Comparison of ENCODE assay signal across 20 cellular contexts in genomic region chr2:120945091-120945490, GRCh38.
A peak's percentile ranks its signal among the peaks of the same experiment; 100 is the strongest.
DNase-seq lines count a peak whose midpoint lies in the region; ATAC-seq, FAIRE-seq and TF ChIP-seq lines count a peak whose summit lies in the region.
"Had no signal": no experiment of that assay in that cellular context is flagged by ENCODE, and none has a peak within 500 bp of the region (broad histone marks: within the 10 kb centered on the region; RNA-seq: fewer than 3 reads in every experiment).

No MANE protein-coding gene starts in this region.

- H4K8ac ChIP-seq in IMR-90 (ENCODE audit: low read depth in 2 of 2, low read length in 2 of 2): no peak overlapping the region
- peak overlapping the region; percentile 31 for H4K8ac ChIP-seq in mesenchymal stem cell (ENCODE audit: low read length)

- H3K4me2 ChIP-seq in A549: no peak overlapping the region
- H3K4me2 ChIP-seq in IMR-90 (ENCODE audit: low read depth, low read length): no peak overlapping the region
- H3K4me2 ChIP-seq in mesenchymal stem cell (ENCODE audit: low read length, poor library complexity, severe bottlenecking): no peak overlapping the region
- no peak overlapping the region for H3K4me2 ChIP-seq in osteoblast (ENCODE audit: insufficient read depth, low read length)
- H3K4me2 ChIP-seq: GM23338 had no signal

- WGBS in A549 (ENCODE audit: missing lambda C conversion rate): 82% methylated on average over 9 of the region's 10 CpGs
- 92% methylated on average over 2 of the region's 10 CpGs; no CpG with 5 or more reads in 1 of the 2 experiments for WGBS in IMR-90 (ENCODE audit: extremely low coverage in 2 of 2, insufficient read length in 1 of 2), 2 experiments
- WGBS in mesenchymal stem cell: 85% methylated on average over 10 of the region's 10 CpGs

- no peak overlapping the region for H3K4me3 ChIP-seq in A549
- no peak overlapping the region for H3K4me3 ChIP-seq in IMR-90 (ENCODE audit: insufficient read depth, low read depth, low read length)
- no peak overlapping the region for H3K4me3 ChIP-seq in mesenchymal stem cell (ENCODE audit: insufficient read depth in 1 of 2, low read depth in 1 of 2, low read length in 2 of 2)
- no peak overlapping the region for H3K4me3 ChIP-seq in osteoblast (ENCODE audit: insufficient read depth, low read length)
- H3K4me3 ChIP-seq: GM23338, HAP-1 had no signal

- H2BK15ac ChIP-seq in IMR-90 (ENCODE audit: low read depth, low read length): no peak overlapping the region
- H2BK15ac ChIP-seq in mesenchymal stem cell (ENCODE audit: low read depth, poor library complexity, severe bottlenecking): no peak overlapping the region

- H4K91ac ChIP-seq in IMR-90 (ENCODE audit: insufficient read depth, low read depth, low read length): no peak overlapping the region
- H4K91ac ChIP-seq in mesenchymal stem cell (ENCODE audit: low read length): no peak overlapping the region

- CTCF ChIA-PET in A549 (lab: Yijun Ruan, JAX) (interaction anchor here (0.9 to 1.9 kb wide), 4 partner anchors 9 to 74 kb away, joined by 3 to 7 read pairs (median 3); no protein-coding TSS in a partner anchor), IMR-90 (lab: Yijun Ruan, JAX) (no interaction called here)

- TF ChIP-seq CTCF in A549 (IDR thresholded peaks at IDR 0.05): no peak
- no peak for TF ChIP-seq CTCF in IMR-90 (conservative IDR thresholded peaks at IDR 0.05; ENCODE audit: low read depth, low read length)
- TF ChIP-seq CTCF in osteoblast (IDR thresholded peaks at IDR 0.05; ENCODE audit: extremely low read depth, low read depth, low read length): no peak

- H2AK5ac ChIP-seq in IMR-90 (ENCODE audit: low read depth, low read length) (no peak overlapping the region), mesenchymal stem cell (ENCODE audit: low read length, severe bottlenecking) (no peak overlapping the region)

- H3K23ac ChIP-seq in IMR-90 (ENCODE audit: low read depth, low read length) (no peak overlapping the region), mesenchymal stem cell (ENCODE audit: low read length in 2 of 2) (no peak overlapping the region)

- TF ChIP-seq RAD21 in A549 (conservative IDR thresholded peaks at IDR 0.05 in 1 of 2, IDR thresholded peaks at IDR 0.05 in 1 of 2) (no peak), IMR-90 (IDR thresholded peaks at IDR 0.05; ENCODE audit: low read length) (no peak)

- in situ Hi-C loops in IMR-90 (cut with MboI; ENCODE audit: low sequenced_read_pairs): no loop called here

- H2AFZ ChIP-seq in IMR-90 (replicated peaks; ENCODE audit: low read length, poor library complexity): peak overlapping the region; percentile 35
- H2AFZ ChIP-seq in mesenchymal stem cell (ENCODE audit: low read depth, low read length): no peak overlapping the region
- H2AFZ ChIP-seq in osteoblast (ENCODE audit: low read length): no peak overlapping the region
- H2AFZ ChIP-seq: GM23338 had no signal

- peak overlapping the region; percentile 44 for H2AK9ac ChIP-seq in IMR-90 (replicated peaks; ENCODE audit: low read depth, low read length, poor library complexity)

- ATAC-seq in A549 (no peak), IMR-90 (ENCODE audit: low read depth) (no peak), HG02938 (IDR thresholded peaks at IDR 0.05; ENCODE audit: unreplicated experiment) (no peak)
- ATAC-seq: GM23338 had no signal

- H2BK20ac ChIP-seq in IMR-90 (ENCODE audit: low read depth, low read length): no peak overlapping the region

- no peak overlapping the region for H2BK5ac ChIP-seq in IMR-90 (ENCODE audit: low read depth, low read length, poor library complexity, severe bottlenecking)
- no peak overlapping the region for H2BK5ac ChIP-seq in mesenchymal stem cell (ENCODE audit: low read depth, low read length, poor library complexity, severe bottlenecking)

- H3K9ac ChIP-seq in IMR-90 (ENCODE audit: low read depth, low read length): no peak overlapping the region
- no peak overlapping the region for H3K9ac ChIP-seq in mesenchymal stem cell (ENCODE audit: low read length)

- H3K79me1 ChIP-seq in IMR-90 (ENCODE audit: low read depth in 1 of 2, low read length in 2 of 2) (peaks cover 72 to 100% of the 10 kb centered on the region in 2 experiments), mesenchymal stem cell (replicated peaks; ENCODE audit: low read length, poor library complexity, severe bottlenecking) (peaks cover 48% of the 10 kb centered on the region)

- no TSS peak for BruUV-seq in IMR-90 (replicated peaks; lab: Mats Ljungman, UMichigan)

- H3K14ac ChIP-seq in IMR-90 (replicated peaks; ENCODE audit: low read depth, low read length): 0 out of 2 replicates have a peak overlapping the region, but pooled peaks have one; percentile 19
- no peak overlapping the region for H3K14ac ChIP-seq in mesenchymal stem cell (ENCODE audit: low read length in 2 of 2)

- H2BK12ac ChIP-seq in mesenchymal stem cell (ENCODE audit: low read length in 2 of 2): no peak overlapping the region

- dilution Hi-C loops in IMR-90 (cut with HindIII; ENCODE audit: low sequenced_read_pairs, unreplicated experiment): no loop called here

- no peak overlapping the region for H3K4ac ChIP-seq in IMR-90 (ENCODE audit: low read depth, low read length)
- H3K4ac ChIP-seq in mesenchymal stem cell (ENCODE audit: low read depth in 1 of 2, low read length in 2 of 2): no peak overlapping the region

- H3K18ac ChIP-seq in IMR-90 (ENCODE audit: low read depth, low read length): no peak overlapping the region
- H3K18ac ChIP-seq in mesenchymal stem cell (ENCODE audit: low read depth in 1 of 2, low read length in 2 of 2): peak overlapping the region in 1 of 2 experiments; percentile 38

- DNase-seq in A549 (ENCODE audit: low read depth in 1 of 2, low spot score in 1 of 2): no peak
- DNase-seq in IMR-90: no peak
- DNase-seq in mesenchymal stem cell: no peak
- DNase-seq in osteoblast (ENCODE audit: insufficient read length, low spot score, missing footprints): peak; percentile 41
- DNase-seq in activated CD8-positive, alpha-beta memory T cell treated with anti-CD3 and anti-CD28 coated beads for 24 hours: no peak
- DNase-seq in HK-2 (ENCODE audit: unreplicated experiment): no peak
- DNase-seq: 8988T; C1 segment of cervical spinal cord; Calu3; CD4-positive, alpha-beta memory T cell; COR-L47; DMS53; DMS79 treated with DMSO at 0.1 percent for 48 hours; GF-D8 had no signal

- H3K27ac ChIP-seq in A549 (peak overlapping the region; percentile 97 to 98; a peak in 4 of 6 replicates), IMR-90 (ENCODE audit: insufficient read depth, low read length) (no peak overlapping the region), mesenchymal stem cell (ENCODE audit: low read length, poor library complexity, severe bottlenecking) (no peak overlapping the region), osteoblast (ENCODE audit: low read depth, low read length) (no peak overlapping the region)

- peaks cover 15% of the 10 kb centered on the region for H3K36me3 ChIP-seq in IMR-90 (ENCODE audit: control insufficient read depth, insufficient read depth, low read length)
- H3K36me3 ChIP-seq in mesenchymal stem cell (ENCODE audit: control insufficient read depth in 1 of 2, insufficient read depth in 2 of 2, low read depth in 1 of 2, low read length in 2 of 2): peaks cover 5 to 41% of the 10 kb centered on the region in 2 experiments
- H3K36me3 ChIP-seq in osteoblast (ENCODE audit: insufficient read depth, low read length): peaks cover 4% of the 10 kb centered on the region
- H3K36me3 ChIP-seq: HAP-1 had no signal

- H3K79me2 ChIP-seq in osteoblast (ENCODE audit: insufficient read depth, low read length): peaks cover 56% of the 10 kb centered on the region

- no peaks in the 10 kb centered on the region for H3K27me3 ChIP-seq in IMR-90 (ENCODE audit: control insufficient read depth, insufficient read depth, low read length)
- H3K27me3 ChIP-seq in mesenchymal stem cell (ENCODE audit: control insufficient read depth in 1 of 2, insufficient read depth in 1 of 2, low read length in 2 of 2): no peaks in the 10 kb centered on the region
- H3K27me3 ChIP-seq in osteoblast (ENCODE audit: insufficient read depth, low read length): no peaks in the 10 kb centered on the region

- no peak for FAIRE-seq in A549 (lab: Jason Lieb, UNC)
- FAIRE-seq: GM12891, GM18507, H54 had no signal

- intact Hi-C loops in IMR-90 (cut with micrococcal nuclease): no loop called here

- POLR2A ChIA-PET in A549 (lab: Yijun Ruan, JAX): interaction anchor here (1.0 kb wide), 1 partner anchor 130 kb away, joined by 5 read pairs; no protein-coding TSS in a partner anchor
- POLR2A ChIA-PET in IMR-90 (lab: Charles Lee; ENCODE audit: unreplicated experiment): no interaction called here

- no peaks in the 10 kb centered on the region for H3K9me3 ChIP-seq in A549
- no peaks in the 10 kb centered on the region for H3K9me3 ChIP-seq in IMR-90 (ENCODE audit: control insufficient read depth, insufficient read depth, low read length)
- H3K9me3 ChIP-seq in mesenchymal stem cell (ENCODE audit: control insufficient read depth, low read length): no peaks in the 10 kb centered on the region
- H3K9me3 ChIP-seq in osteoblast (ENCODE audit: low read depth, low read length): no peaks in the 10 kb centered on the region
- H3K9me3 ChIP-seq: HAP-1 had no signal

- no peak for TF ChIP-seq EP300 in A549 (IDR thresholded peaks at IDR 0.05)

- TF ChIP-seq POLR2A in A549 (IDR thresholded peaks at IDR 0.05; ENCODE audit: low read length) (no peak), IMR-90 (IDR thresholded peaks at IDR 0.05; ENCODE audit: low read depth, low read length) (no peak)

- no peak overlapping the region for H4K5ac ChIP-seq in IMR-90 (ENCODE audit: low read depth, low read length)

- H3K4me1 ChIP-seq in A549: peaks cover 80% of the 10 kb centered on the region
- H3K4me1 ChIP-seq in IMR-90 (ENCODE audit: control insufficient read depth, insufficient read depth, low read length): peaks cover 24% of the 10 kb centered on the region
- peaks cover 71% of the 10 kb centered on the region for H3K4me1 ChIP-seq in mesenchymal stem cell (ENCODE audit: control insufficient read depth, insufficient read depth, low read depth, low read length)
- peaks cover 14% of the 10 kb centered on the region for H3K4me1 ChIP-seq in osteoblast (ENCODE audit: insufficient read depth, low read length)

- H2BK120ac ChIP-seq in IMR-90 (ENCODE audit: low read depth, low read length): no peak overlapping the region
- no peak overlapping the region for H2BK120ac ChIP-seq in mesenchymal stem cell (ENCODE audit: low read depth, low read length)

- H3K56ac ChIP-seq in IMR-90 (ENCODE audit: extremely low read depth, insufficient read depth, low read length): no peak overlapping the region

- H4K20me1 ChIP-seq in IMR-90 (ENCODE audit: insufficient read depth, low read length) (peaks cover 44% of the 10 kb centered on the region), osteoblast (ENCODE audit: insufficient read depth, low read length) (peaks cover 29% of the 10 kb centered on the region)

- H3K9me1 ChIP-seq in IMR-90 (ENCODE audit: insufficient read depth, low read length): peaks cover 56% of the 10 kb centered on the region

TF ChIP-seq in A549, 52 proteins besides CTCF, POLR2A, EP300 and RAD21 (continues in another document):
- TF ChIP-seq KDM5A (IDR thresholded peaks at IDR 0.05) (no peak), POLR2AphosphoS2 (conservative IDR thresholded peaks at IDR 0.05; ENCODE audit: low read length) (no peak)

TF ChIP-seq in IMR-90, 13 proteins besides CTCF, POLR2A, EP300 and RAD21 (continues in another document):
- TF ChIP-seq FOS (IDR thresholded peaks at IDR 0.05; ENCODE audit: low read depth, low read length) (no peak), RFX5 (IDR thresholded peaks at IDR 0.05; ENCODE audit: low read depth, low read length) (no peak), MAZ (IDR thresholded peaks at IDR 0.05; ENCODE audit: borderline replicate concordance, low read depth, low read length) (no peak)

Comparison
In these comparisons a context has a peak if more than half of its experiments do, and no peak if none do; other contexts are left out.
1. H3K27ac ChIP-seq: peak in A549 (2 of 2); none in IMR-90 (single experiment), mesenchymal stem cell (single experiment) and osteoblast (single experiment).